ENCODE assay signal across 8 cellular contexts in the genomic region with DNA sequence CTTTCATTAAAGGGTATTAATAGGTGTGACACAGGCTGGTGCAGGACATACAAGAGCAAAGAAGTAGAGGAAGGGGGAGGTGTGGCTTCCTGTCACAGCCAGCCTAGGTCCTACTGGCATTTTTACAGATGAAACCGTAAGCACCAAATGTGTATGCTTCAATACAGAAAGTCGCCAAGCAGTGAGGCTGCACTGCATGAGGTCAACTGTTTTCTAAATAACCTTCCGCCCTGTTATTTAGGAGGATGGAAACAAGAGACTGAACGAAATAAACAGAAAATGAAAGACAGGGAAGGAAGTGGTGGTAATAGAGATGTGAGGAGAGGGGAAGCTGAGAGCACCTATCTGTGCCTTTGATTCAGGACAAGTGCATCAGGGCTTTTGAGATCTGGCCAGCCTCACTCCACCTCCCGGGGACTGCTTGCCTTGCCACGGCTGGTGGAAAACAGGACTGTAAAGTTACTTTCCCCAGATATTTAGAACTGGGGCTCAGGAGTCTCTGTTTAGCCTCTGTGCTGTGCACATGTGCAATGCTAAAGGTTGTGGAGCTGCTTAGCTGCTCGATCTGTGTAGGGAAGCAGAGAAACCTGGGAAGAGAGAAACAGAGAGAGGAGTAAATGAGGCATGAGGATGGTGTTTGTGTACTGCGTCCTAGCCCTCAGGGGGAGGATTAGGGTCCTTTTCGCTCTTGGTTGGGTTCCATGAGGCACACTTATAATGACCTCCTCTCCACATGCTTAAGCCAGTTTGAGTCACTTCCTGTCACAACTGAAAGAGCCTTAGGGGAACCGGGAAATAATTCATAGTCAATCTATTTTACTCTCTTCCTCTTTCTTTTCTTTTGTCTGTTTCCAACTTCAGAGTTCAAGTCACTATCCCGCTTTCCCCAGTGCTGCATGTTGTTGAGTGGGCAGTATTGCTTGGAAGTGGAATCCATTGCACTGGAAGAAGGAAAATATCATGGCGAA.
DNase-seq lines count a peak whose midpoint lies in the region; ATAC-seq and TF ChIP-seq lines count a peak whose summit lies in the region.

No MANE protein-coding gene starts in this region.

- DNase-seq in HT1080 (ENCODE audit: low read depth) (peak; percentile 35), foreskin melanocyte (peak; percentile 19), islet precursor cell (no peak), testis (no peak), SW 1271 (lab: John Stamatoyannopoulos, UW) (no peak), HuH-7 (ENCODE audit: low spot score) (no peak)

- ATAC-seq in GM18505 (IDR thresholded peaks at IDR 0.05; ENCODE audit: unreplicated experiment) = peak; percentile 80
- peak; percentile 72 for ATAC-seq in GM21619 (IDR thresholded peaks at IDR 0.05; ENCODE audit: unreplicated experiment)

- intact Hi-C loops in testis (cut with DNase I; ENCODE audit: low total_unique reads) = no loop called here

- H3K4me3 ChIP-seq in testis = no peak overlapping the region

- WGBS in testis, 2 donors = 77 to 82% methylated on average over 12 of the region's 12 CpGs

- no peak for TF ChIP-seq CTCF in testis (IDR thresholded peaks at IDR 0.05)

- H3K36me3 ChIP-seq in testis (ENCODE audit: low read depth, missing control alignments) = no peaks in the 10 kb centered on the region

- no peaks in the 10 kb centered on the region for H3K27me3 ChIP-seq in testis

- no peaks in the 10 kb centered on the region for H3K4me1 ChIP-seq in testis

- no peak overlapping the region for H3K27ac ChIP-seq in testis

- TF ChIP-seq POLR2A in GM18505 (IDR thresholded peaks at IDR 0.05; ENCODE audit: borderline replicate concordance, extremely low read depth, insufficient read depth, insufficient read length) = no peak
- no peak for TF ChIP-seq POLR2A in testis (IDR thresholded peaks at IDR 0.05)

- no peaks in the 10 kb centered on the region for H3K9me3 ChIP-seq in testis

Comparison
In these comparisons a context has a peak if more than half of its experiments do, and no peak if none do; other contexts are left out.
1. DNase-seq: peak in HT1080 (single experiment) and foreskin melanocyte (single experiment); none in islet precursor cell (single experiment), testis (single experiment), SW 1271 (0 of 2) and HuH-7 (single experiment).